In the genomic region with DNA sequence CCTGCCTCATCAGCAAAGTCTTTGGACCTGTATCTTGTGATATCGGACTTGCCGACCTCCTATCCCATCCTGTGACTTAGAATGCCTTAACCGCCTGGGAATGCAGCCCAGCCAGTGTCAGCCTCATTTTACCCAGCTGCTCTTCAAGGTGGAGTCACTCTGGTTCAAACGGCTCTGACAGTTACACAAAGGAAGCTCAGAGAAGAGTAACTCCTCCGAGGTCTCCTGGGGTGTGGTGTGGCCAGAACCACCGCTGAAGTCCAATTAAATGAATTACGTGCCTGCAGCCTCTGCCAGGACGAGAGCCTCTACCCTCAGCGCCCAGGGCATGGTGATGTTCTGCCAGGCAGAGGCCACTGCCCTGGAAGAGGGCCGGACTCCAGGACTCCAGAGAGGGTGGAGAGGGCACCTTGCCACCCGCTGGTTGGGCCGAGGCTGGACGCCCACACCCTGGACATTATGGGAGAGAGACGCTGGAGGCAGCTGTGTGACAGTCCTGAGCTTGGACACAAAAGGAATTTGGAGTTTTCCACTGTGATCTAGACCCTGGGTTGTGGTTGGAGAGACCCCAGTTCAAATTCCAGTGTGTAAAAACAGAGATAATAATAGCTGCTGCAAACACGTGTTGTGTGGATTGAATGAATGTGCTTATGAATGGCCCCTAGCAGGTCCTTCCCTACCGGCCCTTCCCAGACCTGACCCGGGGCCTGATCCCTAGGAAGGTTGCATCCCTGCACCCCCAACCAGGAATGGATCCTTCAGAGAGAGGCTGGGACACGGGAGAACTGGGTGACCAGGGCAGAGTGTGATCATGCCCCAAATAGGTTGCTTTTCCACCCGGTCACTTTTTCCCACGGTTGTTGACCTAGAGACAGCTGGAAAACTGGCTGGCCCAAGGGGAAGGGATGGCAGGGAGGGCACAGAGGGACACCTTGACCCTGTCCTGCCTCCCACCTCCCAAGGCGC, we compare ENCODE assay signal across 20 cellular contexts. TPM values are rescaled to one million over a fixed set of nuclear protein-coding genes. Genes with fewer than 3 reads are reported as not detected.
DNase-seq lines count a peak whose midpoint lies in the region; ATAC-seq and TF ChIP-seq lines count a peak whose summit lies in the region.
"Had no signal": no experiment of that assay in that cellular context is flagged by ENCODE, and none has a peak within 500 bp of the region (broad histone marks: within the 10 kb centered on the region; RNA-seq: fewer than 3 reads in every experiment).

No MANE protein-coding gene starts in this region.

- no peaks in the 10 kb centered on the region for H3K36me3 ChIP-seq in neuronal stem cell (replicated peaks in 1 of 2; ENCODE audit: control insufficient read depth in 2 of 2, insufficient read depth in 2 of 2, low read length in 2 of 2)
- no peaks in the 10 kb centered on the region for H3K36me3 ChIP-seq in aorta (ENCODE audit: control insufficient read depth in 1 of 2, insufficient read depth in 2 of 2, low read length in 1 of 2)
- H3K36me3 ChIP-seq: BE2C had no signal

- no peak for TF ChIP-seq CTCF in WTC11 (IDR thresholded peaks at IDR 0.05)

- H3K4ac ChIP-seq in neuronal stem cell (ENCODE audit: low read length) = no peak overlapping the region

- H3K18ac ChIP-seq in neuronal stem cell (ENCODE audit: low read length) = peak overlapping the region; percentile 65

- WGBS in right cardiac atrium = 67% methylated on average over 21 of the region's 21 CpGs
- WGBS in neuronal stem cell (ENCODE audit: extremely low coverage in 2 of 2, insufficient read length in 2 of 2, insufficient replicate concordance in 1 of 2), 2 donors = no CpG with 5 or more reads among the region's 21 CpGs
- WGBS in aorta, 2 donors = 30 to 37% methylated on average over 21 of the region's 21 CpGs

- no peaks in the 10 kb centered on the region for H3K36me3 Mint-ChIP-seq in WTC11

- intact Hi-C loops in right cardiac atrium (cut with DNase I) = no loop called here
- intact Hi-C loops in aorta (cut with DNase I) = no loop called here

- peaks cover 6% of the 10 kb centered on the region for H3K9me3 Mint-ChIP-seq in WTC11

- no peak overlapping the region for H3K14ac ChIP-seq in neuronal stem cell (ENCODE audit: low read length)

- H2BK5ac ChIP-seq in neuronal stem cell (ENCODE audit: low read length) = peak overlapping the region; percentile 26

- no peak overlapping the region for H4K8ac ChIP-seq in neuronal stem cell (ENCODE audit: low read depth, low read length)

- peaks cover 29% of the 10 kb centered on the region for H3K4me1 Mint-ChIP-seq in WTC11

- H3K27me3 Mint-ChIP-seq in WTC11 (ENCODE audit: low read depth) = peaks cover 22% of the 10 kb centered on the region

- H3K27ac ChIP-seq in right cardiac atrium (ENCODE audit: low read length) (no peak overlapping the region), neuronal stem cell (replicated peaks; ENCODE audit: low read length) (no peak overlapping the region), aorta (ENCODE audit: low read depth in 1 of 2, low read length in 2 of 2) (no peak overlapping the region)
- H3K27ac ChIP-seq: KMS-11 had no signal

- H3K4me1 ChIP-seq in right cardiac atrium (ENCODE audit: control insufficient read depth, insufficient read depth, low read length) = no peaks in the 10 kb centered on the region
- peaks cover 8 to 11% of the 10 kb centered on the region in 2 donors for H3K4me1 ChIP-seq in neuronal stem cell (ENCODE audit: control insufficient read depth in 2 of 2, insufficient read depth in 1 of 2, low read depth in 1 of 2, low read length in 2 of 2)
- no peaks in the 10 kb centered on the region for H3K4me1 ChIP-seq in aorta (ENCODE audit: control insufficient read depth in 1 of 2, insufficient read depth in 2 of 2, low read length in 2 of 2)

- H2AK5ac ChIP-seq in neuronal stem cell (ENCODE audit: low read depth, low read length) = peak overlapping the region; percentile 73

- CTCF ChIA-PET in WTC11 (lab: Charles Lee) = interaction anchor here (1.5 to 3.7 kb wide), 3 partner anchors 28 to 72 kb away, joined by 3 to 20 read pairs (median 4); no protein-coding TSS in a partner anchor

- peak overlapping the region; percentile 87 for H2BK15ac ChIP-seq in neuronal stem cell (ENCODE audit: low read length)

- no peak overlapping the region for H3K4me2 ChIP-seq in neuronal stem cell (ENCODE audit: insufficient read depth, low read length, poor library complexity, severe bottlenecking)
- H3K4me2 ChIP-seq: KMS-11 had no signal

- H3K27me3 ChIP-seq in right cardiac atrium (ENCODE audit: control insufficient read depth, insufficient read depth) (no peaks in the 10 kb centered on the region), neuronal stem cell (ENCODE audit: control insufficient read depth in 3 of 3, insufficient read depth in 3 of 3, low read depth in 1 of 3, low read length in 3 of 3) (no peaks in the 10 kb centered on the region), aorta (ENCODE audit: control insufficient read depth in 1 of 2, insufficient read depth in 2 of 2, low read length in 1 of 2) (no peaks in the 10 kb centered on the region)
- H3K27me3 ChIP-seq: BE2C had no signal

- H2BK120ac ChIP-seq in neuronal stem cell (ENCODE audit: low read depth, low read length) = no peak overlapping the region

- ATAC-seq in WTC11 (no peak), right cardiac atrium (no peak), aorta (ENCODE audit: low FRiP score) (peak; percentile 58)
- ATAC-seq: PC-3 had no signal

- H2BK12ac ChIP-seq in neuronal stem cell (ENCODE audit: low read length) = peak overlapping the region; percentile 78

- H3K23ac ChIP-seq in neuronal stem cell (ENCODE audit: low read depth, low read length, poor library complexity) = no peak overlapping the region

- H4K91ac ChIP-seq in neuronal stem cell (ENCODE audit: low read depth, low read length, poor library complexity) = no peak overlapping the region

- H2AFZ ChIP-seq in neuronal stem cell (ENCODE audit: low read length) = no peak overlapping the region

- POLR2A ChIA-PET in WTC11 (lab: Charles Lee) = no interaction called here

- DNase-seq in WTC11 (ENCODE audit: low spot score) (no peak), right cardiac atrium (peak in 2 of 3 donors; percentile 24 to 48), neuronal stem cell (ENCODE audit: low spot score) (no peak), aorta (no peak), mucosa of gallbladder (ENCODE audit: low spot score) (no peak), midbrain (lab: John Stamatoyannopoulos, UW) (no peak), NCI-H1930 (lab: John Stamatoyannopoulos, UW) (no peak)
- DNase-seq: BE2C; Calu3; CD4-positive, alpha-beta memory T cell; DMS53; HCEC 1CT; NCI-H1092; NCI-H146; NCI-H2081 treated with DMSO at 0.1 percent for 48 hours; NCI-H510A; NCI-H82; PC-3 had no signal

- H3K9me3 ChIP-seq in right cardiac atrium (ENCODE audit: control insufficient read depth, low read length) = no peaks in the 10 kb centered on the region
- H3K9me3 ChIP-seq in neuronal stem cell (replicated peaks in 1 of 2; ENCODE audit: control insufficient read depth in 2 of 2, insufficient read depth in 1 of 2, low read depth in 1 of 2, low read length in 2 of 2) = no peaks in the 10 kb centered on the region
- H3K9me3 ChIP-seq in aorta (ENCODE audit: control insufficient read depth, low read length) = no peaks in the 10 kb centered on the region
- H3K9me3 ChIP-seq: BE2C had no signal

- H3K4me3 ChIP-seq in right cardiac atrium (ENCODE audit: low read length) (no peak overlapping the region), neuronal stem cell (ENCODE audit: low read length in 2 of 2) (no peak overlapping the region), aorta (ENCODE audit: low read length in 2 of 2) (no peak overlapping the region)

- peak overlapping the region; percentile 55 for H3K4me3 Mint-ChIP-seq in WTC11

- no peaks in the 10 kb centered on the region for H3K79me1 ChIP-seq in neuronal stem cell (ENCODE audit: low read depth, low read length)

- H3K27ac Mint-ChIP-seq in WTC11 = no peak overlapping the region; the same call in 1 of the 2 replicates

- no peak overlapping the region for H3K9ac ChIP-seq in neuronal stem cell (ENCODE audit: low read depth, low read length, poor library complexity)
- H3K9ac ChIP-seq: KMS-11 had no signal

TF ChIP-seq in WTC11, 78 proteins besides CTCF, POLR2A, EP300 and RAD21 (continues in another document):
- TF ChIP-seq, protein P1, sequence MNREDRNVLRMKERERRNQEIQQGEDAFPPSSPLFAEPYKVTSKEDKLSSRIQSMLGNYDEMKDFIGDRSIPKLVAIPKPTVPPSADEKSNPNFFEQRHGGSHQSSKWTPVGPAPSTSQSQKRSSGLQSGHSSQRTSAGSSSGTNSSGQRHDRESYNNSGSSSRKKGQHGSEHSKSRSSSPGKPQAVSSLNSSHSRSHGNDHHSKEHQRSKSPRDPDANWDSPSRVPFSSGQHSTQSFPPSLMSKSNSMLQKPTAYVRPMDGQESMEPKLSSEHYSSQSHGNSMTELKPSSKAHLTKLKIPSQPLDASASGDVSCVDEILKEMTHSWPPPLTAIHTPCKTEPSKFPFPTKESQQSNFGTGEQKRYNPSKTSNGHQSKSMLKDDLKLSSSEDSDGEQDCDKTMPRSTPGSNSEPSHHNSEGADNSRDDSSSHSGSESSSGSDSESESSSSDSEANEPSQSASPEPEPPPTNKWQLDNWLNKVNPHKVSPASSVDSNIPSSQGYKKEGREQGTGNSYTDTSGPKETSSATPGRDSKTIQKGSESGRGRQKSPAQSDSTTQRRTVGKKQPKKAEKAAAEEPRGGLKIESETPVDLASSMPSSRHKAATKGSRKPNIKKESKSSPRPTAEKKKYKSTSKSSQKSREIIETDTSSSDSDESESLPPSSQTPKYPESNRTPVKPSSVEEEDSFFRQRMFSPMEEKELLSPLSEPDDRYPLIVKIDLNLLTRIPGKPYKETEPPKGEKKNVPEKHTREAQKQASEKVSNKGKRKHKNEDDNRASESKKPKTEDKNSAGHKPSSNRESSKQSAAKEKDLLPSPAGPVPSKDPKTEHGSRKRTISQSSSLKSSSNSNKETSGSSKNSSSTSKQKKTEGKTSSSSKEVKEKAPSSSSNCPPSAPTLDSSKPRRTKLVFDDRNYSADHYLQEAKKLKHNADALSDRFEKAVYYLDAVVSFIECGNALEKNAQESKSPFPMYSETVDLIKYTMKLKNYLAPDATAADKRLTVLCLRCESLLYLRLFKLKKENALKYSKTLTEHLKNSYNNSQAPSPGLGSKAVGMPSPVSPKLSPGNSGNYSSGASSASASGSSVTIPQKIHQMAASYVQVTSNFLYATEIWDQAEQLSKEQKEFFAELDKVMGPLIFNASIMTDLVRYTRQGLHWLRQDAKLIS (CRISPR knock-in tag; IDR thresholded peaks at IDR 0.05; ENCODE audit: borderline replicate concordance) = no peak

RNA-seq across cellular contexts. Expression of a gene that starts 37.8 kb away (rescaled TPM):
- 4.0 to 5.2 TPM (median 4.5 TPM) in 3 replicates for total RNA-seq in WTC11 (2021)
- total RNA-seq in right cardiac atrium = under 1 TPM in 3 of 4 donors, not detected in 1; 0.14 to 0.23 (median 0.19) TPM
- 0.16 TPM for polyA plus RNA-seq in right cardiac atrium
- 3.7 TPM for polyA plus RNA-seq in neuronal stem cell (2013, experiment 1 of 2)
- polyA plus RNA-seq in neuronal stem cell (2013, experiment 2 of 2) = 3.6 TPM
- under 1 TPM in 1 of 2 donors, not detected in 1; 0.21 TPM for total RNA-seq in aorta
- under 1 TPM in 1 of 2 donors, not detected in 1; 0.20 TPM for polyA plus RNA-seq in aorta
- total RNA-seq in mucosa of gallbladder = 0.29 TPM
- total RNA-seq: CD4-positive, alpha-beta memory T cell; MCF 10A had no signal
- polyA plus RNA-seq: CD4-positive, alpha-beta memory T cell had no signal

Comparison
In these comparisons a context has a peak if more than half of its experiments do, and no peak if none do; other contexts are left out.
1. DNase-seq: peak in right cardiac atrium (2 of 3); none in WTC11 (single experiment), neuronal stem cell (single experiment), aorta (0 of 2), mucosa of gallbladder (single experiment), midbrain (single experiment) and NCI-H1930 (0 of 2).